ENCODE assay signal across 11 cellular contexts in genomic region chr13:44967656-44968451, GRCh38. TPM values are rescaled to one million over a fixed set of nuclear protein-coding genes. Genes with fewer than 3 reads are reported as not detected.
A peak's percentile ranks its signal among the peaks of the same experiment; 100 is the strongest.
DNase-seq lines count a peak whose midpoint lies in the region; ATAC-seq, FAIRE-seq and TF ChIP-seq lines count a peak whose summit lies in the region.
"Had no signal": no experiment of that assay in that cellular context is flagged by ENCODE, and none has a peak within 500 bp of the region (broad histone marks: within the 10 kb centered on the region; RNA-seq: fewer than 3 reads in every experiment).

No MANE protein-coding gene starts in this region.

- H3K4me3 ChIP-seq in adipocyte (ENCODE audit: low read length) (no peak overlapping the region), gastroesophageal sphincter (no peak overlapping the region), retinal pigment epithelial cell (ENCODE audit: low read length) (no peak overlapping the region), kidney (ENCODE audit: low read length in 2 of 2) (no peak overlapping the region)
- H3K4me3 ChIP-seq: tibial nerve had no signal

- ATAC-seq in gastroesophageal sphincter (peak; percentile 72), GM19397 (IDR thresholded peaks at IDR 0.05; ENCODE audit: unreplicated experiment) (no peak)

- H3K4me1 ChIP-seq in adipocyte (ENCODE audit: control insufficient read depth, insufficient read depth, low read length) (peaks cover 24% of the 10 kb centered on the region), gastroesophageal sphincter (peaks cover 0 to 31% (median 12%) of the 10 kb centered on the region in 3 donors), kidney (ENCODE audit: control insufficient read depth in 1 of 2, insufficient read depth in 1 of 2, low read depth in 1 of 2, low read length in 2 of 2) (peaks cover 2 to 8% of the 10 kb centered on the region in 2 donors)

- H3K9ac ChIP-seq in adipocyte (ENCODE audit: low read length) (peak overlapping the region; percentile 22), kidney (ENCODE audit: low read length in 2 of 2) (peak overlapping the region in 1 of 2 donors; percentile 19)

- FAIRE-seq in kidney (lab: Jason Lieb, UNC): no peak

- no peak for TF ChIP-seq EP300 in gastroesophageal sphincter (IDR thresholded peaks at IDR 0.05)

- no peak for TF ChIP-seq POLR2A in gastroesophageal sphincter (IDR thresholded peaks at IDR 0.05)

- intact Hi-C loops in kidney (cut with DNase I): no loop called here

- peak; percentile 9 to 51 (median 42) for TF ChIP-seq CTCF in gastroesophageal sphincter (IDR thresholded peaks at IDR 0.05)
- peak; percentile 34 for TF ChIP-seq CTCF in retinal pigment epithelial cell (conservative IDR thresholded peaks at IDR 0.05; ENCODE audit: low read depth, low read length)
- no peak for TF ChIP-seq CTCF in kidney (IDR thresholded peaks at IDR 0.05; ENCODE audit: borderline replicate concordance, extremely low read depth, insufficient read depth)

- 21 to 55% methylated on average over 3 of the region's 3 CpGs for WGBS in gastroesophageal sphincter (ENCODE audit: low coverage in 1 of 2), 2 donors

- DNase-seq in EL (peak; percentile 20), adipocyte (ENCODE audit: low read depth) (peak; percentile 54), retinal pigment epithelial cell (ENCODE audit: low read depth) (no peak), kidney (no peak), HPDE6-E6E7 (ENCODE audit: extremely low spot score) (no peak), iPS-NIHi7 (ENCODE audit: extremely low spot score) (no peak)
- DNase-seq: amniotic stem cell, DMS153 had no signal

- peaks cover 25% of the 10 kb centered on the region for H3K36me3 ChIP-seq in adipocyte (ENCODE audit: control insufficient read depth, insufficient read depth, low read length, severe bottlenecking)
- H3K36me3 ChIP-seq in gastroesophageal sphincter: peaks cover 4 to 26% of the 10 kb centered on the region in 2 donors
- H3K36me3 ChIP-seq in kidney (ENCODE audit: control insufficient read depth in 1 of 2, insufficient read depth in 2 of 2, low read length in 2 of 2): peaks cover 3 to 6% of the 10 kb centered on the region in 2 donors

- H3K27ac ChIP-seq in gastroesophageal sphincter (peak overlapping the region; percentile 71 to 78 (median 73)), kidney (ENCODE audit: low read depth in 2 of 2, low read length in 2 of 2) (no peak overlapping the region)
- H3K27ac ChIP-seq: tibial nerve had no signal

- H3K9me3 ChIP-seq in adipocyte (ENCODE audit: control insufficient read depth, low read length) (peaks cover 7% of the 10 kb centered on the region), gastroesophageal sphincter (no peaks in the 10 kb centered on the region), kidney (ENCODE audit: control insufficient read depth in 1 of 2, low read length in 2 of 2) (no peaks in the 10 kb centered on the region)
- H3K9me3 ChIP-seq: tibial nerve had no signal

- H3K27me3 ChIP-seq in adipocyte (replicated peaks; ENCODE audit: control insufficient read depth, insufficient read depth, low read length) (no peaks in the 10 kb centered on the region), gastroesophageal sphincter (no peaks in the 10 kb centered on the region)
- H3K27me3 ChIP-seq: tibial nerve had no signal

RNA-seq across cellular contexts. Expression of gene NUFIP1, which starts 21.4 kb away (rescaled TPM):
- total RNA-seq in gastroesophageal sphincter: 1 to 10 TPM; 2.5 to 4.7 (median 3.0) TPM
- total RNA-seq in kidney: 5.5 TPM
- polyA plus RNA-seq in kidney (ENCODE audit: insufficient read depth, low read depth, low replicate concordance): 3.4 TPM

RNA-seq across cellular contexts. Expression of gene GPALPP1, which starts 21.5 kb away (rescaled TPM):
- total RNA-seq in gastroesophageal sphincter: 10 to 100 TPM; 25.8 to 32.7 (median 26.4) TPM
- total RNA-seq in kidney: 25.1 TPM
- 9.2 TPM for polyA plus RNA-seq in kidney (ENCODE audit: insufficient read depth, low read depth, low replicate concordance)

Comparison
In these comparisons a context has a peak if more than half of its experiments do, and no peak if none do; other contexts are left out.
1. DNase-seq: peak in EL (single experiment) and adipocyte (single experiment); none in retinal pigment epithelial cell (single experiment), kidney (single experiment), HPDE6-E6E7 (single experiment) and iPS-NIHi7 (single experiment).
2. H3K27ac ChIP-seq: peak in gastroesophageal sphincter (4 of 4); none in kidney (0 of 2).